In the genomic region with DNA sequence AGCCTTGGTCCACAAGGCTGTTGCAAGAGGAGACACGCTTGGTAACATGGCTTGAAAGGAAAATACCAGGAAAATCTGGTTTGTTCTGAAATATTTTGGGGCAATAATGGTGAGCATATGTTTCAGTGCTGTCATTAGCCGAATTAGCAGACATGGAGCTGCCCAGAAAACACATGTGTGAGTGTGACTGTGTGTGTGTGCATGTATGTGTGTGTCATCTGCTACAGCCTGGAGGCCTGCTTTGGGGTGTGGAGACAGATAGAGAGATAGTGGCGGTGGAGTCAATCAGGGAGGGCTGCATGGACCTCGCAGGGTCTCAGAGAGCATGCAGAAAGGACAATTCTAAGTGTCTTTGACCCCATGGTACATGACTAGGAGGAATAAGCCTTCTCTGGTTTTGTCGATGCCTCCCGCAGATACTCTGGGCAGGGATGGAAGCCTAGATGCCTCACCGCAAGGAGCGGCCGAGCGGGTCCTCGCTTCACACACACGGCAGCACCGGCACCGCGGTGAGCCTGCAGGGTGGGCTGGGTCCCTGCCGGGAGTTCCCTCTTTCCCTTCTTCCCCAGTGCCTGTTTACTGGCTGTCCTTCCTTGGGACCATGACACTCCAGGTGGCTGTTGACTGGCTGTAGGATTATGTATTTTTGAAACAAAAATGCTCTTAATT, we compare ENCODE assay signal across 24 cellular contexts. TPM values are rescaled to one million over a fixed set of nuclear protein-coding genes. Genes with fewer than 3 reads are reported as not detected.
A peak's percentile ranks its signal among the peaks of the same experiment; 100 is the strongest.
DNase-seq lines count a peak whose midpoint lies in the region; ATAC-seq and TF ChIP-seq lines count a peak whose summit lies in the region.
"Had no signal": no experiment of that assay in that cellular context is flagged by ENCODE, and none has a peak within 500 bp of the region (broad histone marks: within the 10 kb centered on the region; RNA-seq: fewer than 3 reads in every experiment).

No MANE protein-coding gene starts in this region.

- intact Hi-C loops in vagina (cut with DNase I), result no loop called here
- intact Hi-C loops in sciatic nerve (cut with DNase I), result no loop called here

- CTCF ChIA-PET in SK-N-SH (lab: Yijun Ruan, JAX), result interaction anchor here (0.6 to 7.4 kb wide), 3 partner anchors 11 to 296 kb away, joined by 3 to 79 read pairs (median 3); no protein-coding TSS in a partner anchor

- H3K4me3 ChIP-seq in SK-N-SH (ENCODE audit: low read depth in 2 of 2, low read length in 1 of 2) (no peak overlapping the region; a peak in 1 of 4 replicates), endodermal cell (ENCODE audit: low read length) (peak overlapping the region; percentile 87), vagina (peak overlapping the region in 1 of 2 donors; percentile 68)
- H3K4me3 ChIP-seq: GM12878, prostate gland, SK-N-MC had no signal

- H3K27ac ChIP-seq in SK-N-SH (ENCODE audit: low read depth in 2 of 2, low read length in 1 of 2), result peak overlapping the region in 1 of 2 experiments; percentile 82; a peak in 2 of 4 replicates
- H3K27ac ChIP-seq in endodermal cell (ENCODE audit: low read depth, low read length), result no peak overlapping the region
- peak overlapping the region; percentile 97 for H3K27ac ChIP-seq in vagina
- H3K27ac ChIP-seq: 22Rv1, SK-N-MC had no signal

- H3K27ac Mint-ChIP-seq in endodermal cell (no peak overlapping the region), nephron (no peak overlapping the region)
- H3K27ac Mint-ChIP-seq: activated naive CD8-positive, alpha-beta T cell treated with anti-CD3 and anti-CD28 coated beads, Interleukin-2, amount 10 ng/mL, durations not matched to agents 7 days and 5 days; stimulated activated memory B cell treated with anti-CD40 and anti-IgM and Interleukin-4, amounts not matched to agents 10 μg/mL and 1 μg/mL and 100 μg/mL, for 72 hours had no signal

- peak overlapping the region; percentile 84 for H3K4me3 Mint-ChIP-seq in endodermal cell
- peak overlapping the region; percentile 52 to 91 (median 91) for H3K4me3 Mint-ChIP-seq in nephron
- H3K4me3 Mint-ChIP-seq: activated naive CD8-positive, alpha-beta T cell treated with anti-CD3 and anti-CD28 coated beads, Interleukin-2, amount 10 ng/mL, durations not matched to agents 7 days and 5 days; mesothelial cell of epicardium; stimulated activated memory B cell treated with anti-CD40 and anti-IgM and Interleukin-4, amounts not matched to agents 10 μg/mL and 1 μg/mL and 100 μg/mL, for 72 hours had no signal

- peaks cover 30% of the 10 kb centered on the region for H3K4me1 Mint-ChIP-seq in endodermal cell
- peaks cover 17% of the 10 kb centered on the region for H3K4me1 Mint-ChIP-seq in nephron
- H3K4me1 Mint-ChIP-seq: activated naive CD8-positive, alpha-beta T cell treated with anti-CD3 and anti-CD28 coated beads, Interleukin-2, amount 10 ng/mL, durations not matched to agents 7 days and 5 days; stimulated activated memory B cell treated with anti-CD40 and anti-IgM and Interleukin-4, amounts not matched to agents 10 μg/mL and 1 μg/mL and 100 μg/mL, for 72 hours had no signal

- TF ChIP-seq EP300 in SK-N-SH (IDR thresholded peaks at IDR 0.05; ENCODE audit: borderline replicate concordance in 1 of 2, low read depth in 1 of 2, low read length in 1 of 2), result no peak

- no peak for TF ChIP-seq POLR2A in vagina (IDR thresholded peaks at IDR 0.05)

- POLR2A ChIA-PET in SK-N-SH (lab: Yijun Ruan, JAX), result interaction anchor here (0.8 to 1.7 kb wide), 2 partner anchors 13 to 69 kb away, joined by 3 to 7 read pairs; no protein-coding TSS in a partner anchor

- H3K9me3 ChIP-seq in SK-N-SH, result no peaks in the 10 kb centered on the region
- H3K9me3 ChIP-seq in endodermal cell (ENCODE audit: control insufficient read depth, low read length), result no peaks in the 10 kb centered on the region
- H3K9me3 ChIP-seq in vagina, result no peaks in the 10 kb centered on the region
- H3K9me3 ChIP-seq: prostate gland had no signal

- TF ChIP-seq CTCF in SK-N-SH (IDR thresholded peaks at IDR 0.05), result no peak
- TF ChIP-seq CTCF in endodermal cell (conservative IDR thresholded peaks at IDR 0.05), result no peak
- TF ChIP-seq CTCF in nephron (IDR thresholded peaks at IDR 0.05; ENCODE audit: unreplicated experiment in 3 of 3), result no peak
- no peak for TF ChIP-seq CTCF in vagina (IDR thresholded peaks at IDR 0.05)

- H3K36me3 ChIP-seq in SK-N-SH (replicated peaks in 1 of 2; ENCODE audit: control insufficient read depth in 1 of 2, insufficient read depth in 2 of 2, low read length in 1 of 2), result peaks cover 0 to 8% of the 10 kb centered on the region in 2 experiments
- peaks cover 58% of the 10 kb centered on the region for H3K36me3 ChIP-seq in endodermal cell (ENCODE audit: control insufficient read depth, insufficient read depth, low read length)
- H3K36me3 ChIP-seq in vagina, result peaks cover 0 to 26% of the 10 kb centered on the region in 2 donors
- H3K36me3 ChIP-seq: prostate gland had no signal

- ATAC-seq in SK-N-SH treated with all-trans-retinoic acid at 6 μM for 48 hours (no peak), GM21515 (IDR thresholded peaks at IDR 0.05; ENCODE audit: unreplicated experiment) (no peak), sciatic nerve (no peak)
- ATAC-seq: GM12878; left cardiac atrium; stimulated activated memory B cell treated with anti-CD40 and anti-IgM and Interleukin-4, amounts not matched to agents 10 μg/mL and 1 μg/mL and 100 μg/mL, for 72 hours had no signal

- H3F3A ChIP-seq in SK-N-SH (replicated peaks; ENCODE audit: insufficient read depth), result no peaks in the 10 kb centered on the region

- no peaks in the 10 kb centered on the region for H3K79me2 ChIP-seq in SK-N-SH (ENCODE audit: insufficient read depth)

- no peak overlapping the region for H3K4me2 ChIP-seq in SK-N-SH

- H3K4me1 ChIP-seq in SK-N-SH (ENCODE audit: control insufficient read depth in 1 of 2, insufficient read depth in 2 of 2, low read depth in 1 of 2, low read length in 1 of 2), result peaks cover 0 to 35% of the 10 kb centered on the region in 2 experiments; a peak in 2 of 4 replicates
- peaks cover 24% of the 10 kb centered on the region for H3K4me1 ChIP-seq in endodermal cell (ENCODE audit: control insufficient read depth, insufficient read depth, low read length)
- H3K4me1 ChIP-seq in vagina, result peaks cover 34% of the 10 kb centered on the region
- H3K4me1 ChIP-seq: prostate gland had no signal

- TF ChIP-seq RAD21 in SK-N-SH (IDR thresholded peaks at IDR 0.05; ENCODE audit: low read length), result no peak

- no peaks in the 10 kb centered on the region for H3K9me3 Mint-ChIP-seq in endodermal cell
- no peaks in the 10 kb centered on the region for H3K9me3 Mint-ChIP-seq in nephron
- H3K9me3 Mint-ChIP-seq: activated naive CD8-positive, alpha-beta T cell treated with anti-CD3 and anti-CD28 coated beads, Interleukin-2, amount 10 ng/mL, durations not matched to agents 7 days and 5 days; mesothelial cell of epicardium; stimulated activated memory B cell treated with anti-CD40 and anti-IgM and Interleukin-4, amounts not matched to agents 10 μg/mL and 1 μg/mL and 100 μg/mL, for 72 hours had no signal

- no peak overlapping the region for H2AFZ ChIP-seq in SK-N-SH (ENCODE audit: low read depth)

- H3K9me2 ChIP-seq in SK-N-SH, result no peaks in the 10 kb centered on the region

- H3K27me3 Mint-ChIP-seq in endodermal cell (ENCODE audit: insufficient read depth) (no peaks in the 10 kb centered on the region), nephron (ENCODE audit: low read depth) (peaks cover 7% of the 10 kb centered on the region)
- H3K27me3 Mint-ChIP-seq: stimulated activated memory B cell treated with anti-CD40 and anti-IgM and Interleukin-4, amounts not matched to agents 10 μg/mL and 1 μg/mL and 100 μg/mL, for 72 hours had no signal

- H3K27me3 ChIP-seq in SK-N-SH (ENCODE audit: insufficient read depth) (no peaks in the 10 kb centered on the region), endodermal cell (ENCODE audit: control insufficient read depth, insufficient read depth, low read length, poor library complexity, severe bottlenecking) (no peaks in the 10 kb centered on the region), vagina (no peaks in the 10 kb centered on the region)

- peaks cover 49% of the 10 kb centered on the region for H3K36me3 Mint-ChIP-seq in endodermal cell (ENCODE audit: low read depth)
- peaks cover 15% of the 10 kb centered on the region for H3K36me3 Mint-ChIP-seq in nephron (ENCODE audit: low read depth)
- H3K36me3 Mint-ChIP-seq: activated naive CD8-positive, alpha-beta T cell treated with anti-CD3 and anti-CD28 coated beads, Interleukin-2, amount 10 ng/mL, durations not matched to agents 7 days and 5 days; stimulated activated memory B cell treated with anti-CD40 and anti-IgM and Interleukin-4, amounts not matched to agents 10 μg/mL and 1 μg/mL and 100 μg/mL, for 72 hours had no signal

- no peaks in the 10 kb centered on the region for H4K20me1 ChIP-seq in SK-N-SH (ENCODE audit: insufficient read depth)

- WGBS in SK-N-SH (ENCODE audit: low lambda C conversion rate), result 92% methylated on average over 16 of the region's 16 CpGs
- 92 to 93% methylated on average over 5 to 16 of the region's 16 CpGs for WGBS in endodermal cell (ENCODE audit: insufficient coverage in 1 of 2, insufficient read length in 1 of 2), 2 experiments

- H3K9ac ChIP-seq in SK-N-SH, result no peak overlapping the region
- no peak overlapping the region for H3K9ac ChIP-seq in endodermal cell (ENCODE audit: extremely low read depth, low read length, poor library complexity, severe bottlenecking)

- DNase-seq in SK-N-SH (peak; percentile 44), endodermal cell (no peak), vagina (ENCODE audit: extremely low spot score in 2 of 2) (no peak), OCI-M1 (lab: John Stamatoyannopoulos, UW) (no peak), sciatic nerve (ENCODE audit: low spot score) (no peak)
- DNase-seq: activated CD4-positive, alpha-beta T cell treated with anti-CD3 and anti-CD28 coated beads, Interleukin-2, amount 50 U/mL, for 48 hours; activated CD8-positive, alpha-beta memory T cell treated with anti-CD3 and anti-CD28 coated beads, Interleukin-2, amount 50 U/mL, for 48 hours; activated naive CD8-positive, alpha-beta T cell treated with anti-CD3 and anti-CD28 coated beads, Interleukin-2, amount 10 ng/mL, durations not matched to agents 7 days and 5 days; DMS79; effector memory CD4-positive, alpha-beta T cell; left cardiac atrium; NCI-H1436 treated with DMSO at 0.1 percent for 48 hours; NCI-H510A treated with DMSO at 0.1 percent for 48 hours; RPMI8226; stimulated activated CD4-positive, alpha-beta T cell treated with anti-CD3 and anti-CD28 coated beads, Interleukin-1b, Interleukin-23, amount 100 ng/mL, for 48 hours had no signal

TF ChIP-seq in SK-N-SH, 30 proteins besides CTCF, POLR2A, EP300 and RAD21 (continues in another document):
- TF ChIP-seq MXI1 (IDR thresholded peaks at IDR 0.05; ENCODE audit: low read depth, low read length), result 0 out of 2 replicates have a peak, but pooled peaks have one; percentile 38
- TF ChIP-seq GATA2 (CRISPR knock-in tag; IDR thresholded peaks at IDR 0.05), result peak; percentile 70

TF ChIP-seq in SK-N-SH treated with all-trans-retinoic acid at 6 μM for 48 hours, 23 proteins besides CTCF, POLR2A, EP300 and RAD21 (continues in another document):
- TF ChIP-seq TOX (CRISPR knock-in tag; IDR thresholded peaks at IDR 0.05; ENCODE audit: borderline replicate concordance), result no peak

RNA-seq across cellular contexts. Expression of gene KCTD15, which starts 3.5 kb away (rescaled TPM):
- polyA plus RNA-seq in SK-N-SH (2012; rRNA removed), result 15.5 and 21.6 TPM in 2 replicates
- polyA plus RNA-seq in SK-N-SH (2012; cell fraction: cytosol; rRNA removed), result 7.5 and 12.8 TPM in 2 replicates
- polyA plus RNA-seq in SK-N-SH (2012; cell fraction: nucleus; rRNA removed), result 53.1 and 59.3 TPM in 2 replicates
- total RNA-seq in endodermal cell (10 to 100 TPM; 36.6 to 61.8 TPM), vagina (65.6 TPM), sciatic nerve (20.4 TPM)
- polyA plus RNA-seq in endodermal cell (2013, experiment 1 of 2), result 51.5 TPM
- polyA plus RNA-seq in endodermal cell (2013, experiment 2 of 2), result 46.5 TPM
- total RNA-seq: GM12878 had no signal
- polyA plus RNA-seq: GM12878 had no signal
